11 cellular contexts compared by ENCODE assay signal in the genomic region with DNA sequence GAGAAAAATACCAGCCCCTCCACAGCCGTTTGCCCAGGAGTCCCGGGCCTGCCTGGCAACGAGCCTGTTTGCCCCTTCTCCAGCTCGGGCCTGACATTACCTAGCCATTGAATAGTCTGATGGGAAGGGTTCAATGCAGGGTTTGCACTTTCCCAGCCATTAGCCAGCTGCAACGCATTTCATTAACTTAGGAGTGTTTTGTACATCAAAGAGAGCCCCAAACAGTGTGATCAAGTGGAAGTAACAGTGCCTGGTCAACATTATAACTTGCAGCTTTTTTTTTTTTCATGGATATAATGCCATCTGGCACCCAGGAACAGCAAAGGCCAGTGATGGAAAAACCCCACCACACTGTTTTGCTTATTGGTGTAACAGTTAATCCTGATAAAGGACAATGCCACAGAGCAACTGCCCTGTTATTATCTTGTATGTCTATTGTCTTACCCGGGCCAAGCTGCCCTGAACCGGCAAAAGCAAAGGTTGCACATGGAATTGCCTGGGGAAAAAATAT. TPM values are rescaled to one million over a fixed set of nuclear protein-coding genes. Genes with fewer than 3 reads are reported as not detected.
DNase-seq lines count a peak whose midpoint lies in the region; ATAC-seq and TF ChIP-seq lines count a peak whose summit lies in the region.
"Had no signal": no experiment of that assay in that cellular context is flagged by ENCODE, and none has a peak within 500 bp of the region (broad histone marks: within the 10 kb centered on the region; RNA-seq: fewer than 3 reads in every experiment).

No MANE protein-coding gene starts in this region.

- H3K36me3 ChIP-seq in DND-41 (ENCODE audit: insufficient read depth, low read length) (no peaks in the 10 kb centered on the region), neural progenitor cell (no peaks in the 10 kb centered on the region), lower lobe of right lung (no peaks in the 10 kb centered on the region)
- H3K36me3 ChIP-seq: ascending aorta, esophagus muscularis mucosa had no signal

- TF ChIP-seq CTCF in DND-41 (IDR thresholded peaks at IDR 0.05; ENCODE audit: borderline replicate concordance, extremely low read depth, low read length, poor library complexity, severe bottlenecking) = no peak
- no peak for TF ChIP-seq CTCF in neural progenitor cell (IDR thresholded peaks at IDR 0.05)
- no peak for TF ChIP-seq CTCF in lower lobe of right lung (IDR thresholded peaks at IDR 0.05)

- H3K9me3 ChIP-seq in DND-41 (ENCODE audit: insufficient read depth, low read length, severe bottlenecking) = no peaks in the 10 kb centered on the region
- H3K9me3 ChIP-seq in neural progenitor cell (ENCODE audit: low read depth) = no peaks in the 10 kb centered on the region
- H3K9me3 ChIP-seq in lower lobe of right lung = no peaks in the 10 kb centered on the region
- H3K9me3 ChIP-seq: ascending aorta, esophagus muscularis mucosa had no signal

- no peak overlapping the region for H3K4me3 Mint-ChIP-seq in activated naive CD8-positive, alpha-beta T cell treated with anti-CD3 and anti-CD28 coated beads, Interleukin-2, amount 10 ng/mL, durations not matched to agents 7 days and 5 days
- peak overlapping the region; percentile 60 for H3K4me3 Mint-ChIP-seq in neural progenitor cell

- H3K27me3 ChIP-seq in DND-41 (ENCODE audit: insufficient read depth, low read length, poor library complexity) (no peaks in the 10 kb centered on the region), neural progenitor cell (no peaks in the 10 kb centered on the region), lower lobe of right lung (ENCODE audit: low read depth) (no peaks in the 10 kb centered on the region)
- H3K27me3 ChIP-seq: ascending aorta, esophagus muscularis mucosa had no signal

- H3K27me3 Mint-ChIP-seq in activated naive CD8-positive, alpha-beta T cell treated with anti-CD3 and anti-CD28 coated beads, Interleukin-2, amount 10 ng/mL, durations not matched to agents 7 days and 5 days = no peaks in the 10 kb centered on the region
- H3K27me3 Mint-ChIP-seq in neural progenitor cell (ENCODE audit: insufficient read depth, low read depth) = no peaks in the 10 kb centered on the region

- H3K27ac ChIP-seq in DND-41 (ENCODE audit: low read length) = peak overlapping the region; percentile 18; the same call in 1 of the 2 replicates
- H3K27ac ChIP-seq in neural progenitor cell = peak overlapping the region; percentile 63
- no peak overlapping the region for H3K27ac ChIP-seq in lower lobe of right lung
- H3K27ac ChIP-seq: ascending aorta, esophagus muscularis mucosa had no signal

- peaks cover 61% of the 10 kb centered on the region for H3K4me1 Mint-ChIP-seq in activated naive CD8-positive, alpha-beta T cell treated with anti-CD3 and anti-CD28 coated beads, Interleukin-2, amount 10 ng/mL, durations not matched to agents 7 days and 5 days
- peaks cover 60% of the 10 kb centered on the region for H3K4me1 Mint-ChIP-seq in neural progenitor cell

- H3K79me2 ChIP-seq in DND-41 (ENCODE audit: insufficient read depth, low read length) (peaks cover 39% of the 10 kb centered on the region), neural progenitor cell (ENCODE audit: low read depth) (peaks cover 73% of the 10 kb centered on the region)

- H3K9ac ChIP-seq in DND-41 (ENCODE audit: low read depth, low read length) = no peak overlapping the region
- no peak overlapping the region for H3K9ac ChIP-seq in neural progenitor cell

- H3K27ac Mint-ChIP-seq in activated naive CD8-positive, alpha-beta T cell treated with anti-CD3 and anti-CD28 coated beads, Interleukin-2, amount 10 ng/mL, durations not matched to agents 7 days and 5 days = peak overlapping the region; percentile 53
- peak overlapping the region; percentile 99 for H3K27ac Mint-ChIP-seq in neural progenitor cell

- H3F3A ChIP-seq in neural progenitor cell (ENCODE audit: low read depth) = peaks cover 28% of the 10 kb centered on the region

- H3K4me3 ChIP-seq in DND-41 (ENCODE audit: low read depth in 1 of 2, low read length in 2 of 2) (no peak overlapping the region), neural progenitor cell (peak overlapping the region; percentile 1), lower lobe of right lung (no peak overlapping the region)
- H3K4me3 ChIP-seq: ascending aorta, esophagus muscularis mucosa had no signal

- H4K20me1 ChIP-seq in DND-41 (ENCODE audit: insufficient read depth, low read length) (no peaks in the 10 kb centered on the region), neural progenitor cell (ENCODE audit: low read depth) (peaks cover 24% of the 10 kb centered on the region)

- ATAC-seq in DND-41 (ENCODE audit: insufficient read depth, low read depth) (no peak), lower lobe of right lung (no peak)
- no peak for ATAC-seq in activated naive CD8-positive, alpha-beta T cell treated with anti-CD3 and anti-CD28 coated beads, Interleukin-2, amount 10 ng/mL, durations not matched to agents 7 days and 5 days (ENCODE audit: low read depth)

- POLR2A ChIA-PET in activated naive CD8-positive, alpha-beta T cell treated with anti-CD3 and anti-CD28 coated beads, Interleukin-2, amount 10 ng/mL, durations not matched to agents 7 days and 5 days (lab: Charles Lee) = interaction anchor here (2.5 kb wide), 1 partner anchor 38 kb away, joined by 12 read pairs; the partner anchor contains the start of gene BTG1

- intact Hi-C loops in lower lobe of right lung (cut with DNase I) = no loop called here

- H3K36me3 Mint-ChIP-seq in activated naive CD8-positive, alpha-beta T cell treated with anti-CD3 and anti-CD28 coated beads, Interleukin-2, amount 10 ng/mL, durations not matched to agents 7 days and 5 days = peaks cover 4% of the 10 kb centered on the region
- H3K36me3 Mint-ChIP-seq in neural progenitor cell = no peaks in the 10 kb centered on the region

- DNase-seq in DND-41 = no peak
- peak; percentile 48 to 72 for DNase-seq in NCI-H1930 (lab: John Stamatoyannopoulos, UW)
- DNase-seq in activated naive CD8-positive, alpha-beta T cell treated with anti-CD3 and anti-CD28 coated beads, Interleukin-2, amount 10 ng/mL, durations not matched to agents 7 days and 5 days = no peak
- peak; percentile 47 for DNase-seq in neural progenitor cell (ENCODE audit: low spot score)
- DNase-seq in AG08396 (ENCODE audit: low spot score) = no peak
- DNase-seq in UCSD-AML1 (lab: John Stamatoyannopoulos, UW; ENCODE audit: unreplicated experiment) = no peak
- DNase-seq in lower lobe of right lung = no peak
- no peak for DNase-seq in activated CD4-positive, alpha-beta T cell treated with anti-CD3 and anti-CD28 coated beads, Interleukin-2, amount 50 U/mL, for 1 hour
- DNase-seq: GF-D8 had no signal

- H3K4me1 ChIP-seq in DND-41 (ENCODE audit: insufficient read depth, low read length) (peaks cover 41% of the 10 kb centered on the region), neural progenitor cell (peaks cover 46% of the 10 kb centered on the region), lower lobe of right lung (peaks cover 14% of the 10 kb centered on the region)
- H3K4me1 ChIP-seq: ascending aorta had no signal

- no peaks in the 10 kb centered on the region for H3K9me3 Mint-ChIP-seq in activated naive CD8-positive, alpha-beta T cell treated with anti-CD3 and anti-CD28 coated beads, Interleukin-2, amount 10 ng/mL, durations not matched to agents 7 days and 5 days
- no peaks in the 10 kb centered on the region for H3K9me3 Mint-ChIP-seq in neural progenitor cell

- no peak overlapping the region for H3K4me2 ChIP-seq in DND-41 (ENCODE audit: insufficient read depth, low read length)
- H3K4me2 ChIP-seq in neural progenitor cell = peak overlapping the region; percentile 53

- H2AFZ ChIP-seq in DND-41 (ENCODE audit: low read depth, low read length) = no peak overlapping the region
- H2AFZ ChIP-seq in neural progenitor cell (replicated peaks) = no peak overlapping the region

RNA-seq across cellular contexts. Expression of gene BTG1, which starts 38.0 kb away (rescaled TPM):
- 100 to 1,000 TPM; 249 to 255 TPM for total RNA-seq in activated naive CD8-positive, alpha-beta T cell treated with anti-CD3 and anti-CD28 coated beads, Interleukin-2, amount 10 ng/mL, durations not matched to agents 7 days and 5 days
- total RNA-seq in neural progenitor cell (ENCODE audit: low replicate concordance) (25.2 and 45.1 TPM in 2 replicates), lower lobe of right lung (159 TPM)

Comparison
In these comparisons a context has a peak if more than half of its experiments do, and no peak if none do; other contexts are left out.
1. DNase-seq: peak in NCI-H1930 (2 of 2) and neural progenitor cell (single experiment); none in DND-41 (single experiment), activated naive CD8-positive, alpha-beta T cell treated with anti-CD3 and anti-CD28 coated beads, Interleukin-2, amount 10 ng/mL, durations not matched to agents 7 days and 5 days (single experiment), AG08396 (single experiment), UCSD-AML1 (single experiment), lower lobe of right lung (single experiment) and activated CD4-positive, alpha-beta T cell treated with anti-CD3 and anti-CD28 coated beads, Interleukin-2, amount 50 U/mL, for 1 hour (single experiment).